8 cellular contexts compared by ENCODE assay signal in genomic region chr3:57597240-57597972, GRCh38. TPM values are rescaled to one million over a fixed set of nuclear protein-coding genes. Genes with fewer than 3 reads are reported as not detected.
A peak's percentile ranks its signal among the peaks of the same experiment; 100 is the strongest.
DNase-seq lines count a peak whose midpoint lies in the region; ATAC-seq lines count a peak whose summit lies in the region.

Gene ARF4, minus strand, starts transcription at chr3:57597344. Its CDS starts 204 bp downstream, at chr3:57597140.

- H3K4me1 ChIP-seq in effector memory CD4-positive, alpha-beta T cell (ENCODE audit: control insufficient read depth, insufficient read depth, low read length, poor library complexity, severe bottlenecking) = peaks cover 24% of the 10 kb centered on the region

- no peaks in the 10 kb centered on the region for H3K36me3 ChIP-seq in effector memory CD4-positive, alpha-beta T cell (ENCODE audit: control insufficient read depth, insufficient read depth, low read length)

- peak; percentile 90 for DNase-seq in COR-L47 (lab: John Stamatoyannopoulos, UW)
- peak; percentile 100 for DNase-seq in HT1080 (ENCODE audit: low read depth)
- DNase-seq in NOMO-1 treated with DMSO at 0.1 percent for 48 hours (lab: John Stamatoyannopoulos, UW; ENCODE audit: unreplicated experiment) = peak; percentile 99
- DNase-seq in activated CD8-positive, alpha-beta memory T cell treated with anti-CD3 and anti-CD28 coated beads for 4 hours (ENCODE audit: low read depth in 2 of 2) = peak; percentile 98
- DNase-seq in effector memory CD4-positive, alpha-beta T cell = peak; percentile 99 to 100 (median 99)
- DNase-seq in lung microvascular endothelial cell (ENCODE audit: low read depth in 2 of 2) = peak; percentile 99 to 100
- peak; percentile 96 to 100 (median 97) for DNase-seq in stimulated activated CD4-positive, alpha-beta T cell treated with anti-CD3 and anti-CD28 coated beads, TNF-alpha, amount 100 ng/mL, for 48 hours (ENCODE audit: low read depth in 3 of 3)

- ATAC-seq in GM21360 (IDR thresholded peaks at IDR 0.05; ENCODE audit: unreplicated experiment) = peak; percentile 91

- H3K4me3 ChIP-seq in effector memory CD4-positive, alpha-beta T cell (ENCODE audit: insufficient read depth, low read depth, low read length, poor library complexity, severe bottlenecking) = peak within 1 kb of the TSS; percentile 77

- H3K9me3 ChIP-seq in effector memory CD4-positive, alpha-beta T cell (ENCODE audit: control insufficient read depth, low read length) = no peaks in the 10 kb centered on the region

- no peaks in the 10 kb centered on the region for H3K27me3 ChIP-seq in effector memory CD4-positive, alpha-beta T cell (replicated peaks; ENCODE audit: control insufficient read depth, insufficient read depth, low read length, poor library complexity, severe bottlenecking)

- peak within 1 kb of the TSS; percentile 96 for H3K27ac ChIP-seq in effector memory CD4-positive, alpha-beta T cell (ENCODE audit: insufficient read depth, low read length, poor library complexity, severe bottlenecking)

RNA-seq across cellular contexts. Expression of gene ARF4, which starts in this region (rescaled TPM):
- 169 and 206 TPM in 2 replicates for total RNA-seq in HT1080 (2014; rRNA removed; shearing (Covaris generic))
- 327 and 376 TPM in 2 replicates for polyA plus RNA-seq in HT1080 (2015; cell fraction: cytosol; rRNA removed)
- 245 and 311 TPM in 2 replicates for polyA plus RNA-seq in HT1080 (2015; cell fraction: nucleus; rRNA removed)
- 106 and 123 TPM in 2 replicates for total RNA-seq in lung microvascular endothelial cell

Comparison
In these comparisons a context has a peak if more than half of its experiments do, and no peak if none do; other contexts are left out.
1. Peak in every context shown above with its lines: DNase-seq, ATAC-seq, H3K4me3 ChIP-seq and H3K27ac ChIP-seq.